ENCODE assay signal across 1 cellular context in the genomic region with DNA sequence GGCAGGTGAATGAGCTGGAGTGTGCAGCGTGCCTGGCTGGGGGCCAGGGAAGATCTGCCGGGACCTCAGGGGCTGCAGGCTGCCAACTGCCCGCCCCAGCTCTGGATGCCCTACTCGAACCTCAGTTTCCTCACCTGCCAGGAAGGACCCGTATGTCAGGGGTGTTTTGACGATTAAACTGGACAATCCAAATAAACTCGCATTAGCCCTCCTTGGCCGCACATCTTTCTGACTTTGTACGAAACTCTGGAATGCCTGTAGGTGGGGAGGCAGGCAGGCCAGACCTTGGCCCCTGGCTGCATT.
TF ChIP-seq lines count a peak whose summit lies in the region.

No MANE protein-coding gene starts in this region.

TF ChIP-seq in HCT116, 20 proteins besides CTCF, POLR2A, EP300 and RAD21 (continued from another document):
- TF ChIP-seq, protein P1, sequence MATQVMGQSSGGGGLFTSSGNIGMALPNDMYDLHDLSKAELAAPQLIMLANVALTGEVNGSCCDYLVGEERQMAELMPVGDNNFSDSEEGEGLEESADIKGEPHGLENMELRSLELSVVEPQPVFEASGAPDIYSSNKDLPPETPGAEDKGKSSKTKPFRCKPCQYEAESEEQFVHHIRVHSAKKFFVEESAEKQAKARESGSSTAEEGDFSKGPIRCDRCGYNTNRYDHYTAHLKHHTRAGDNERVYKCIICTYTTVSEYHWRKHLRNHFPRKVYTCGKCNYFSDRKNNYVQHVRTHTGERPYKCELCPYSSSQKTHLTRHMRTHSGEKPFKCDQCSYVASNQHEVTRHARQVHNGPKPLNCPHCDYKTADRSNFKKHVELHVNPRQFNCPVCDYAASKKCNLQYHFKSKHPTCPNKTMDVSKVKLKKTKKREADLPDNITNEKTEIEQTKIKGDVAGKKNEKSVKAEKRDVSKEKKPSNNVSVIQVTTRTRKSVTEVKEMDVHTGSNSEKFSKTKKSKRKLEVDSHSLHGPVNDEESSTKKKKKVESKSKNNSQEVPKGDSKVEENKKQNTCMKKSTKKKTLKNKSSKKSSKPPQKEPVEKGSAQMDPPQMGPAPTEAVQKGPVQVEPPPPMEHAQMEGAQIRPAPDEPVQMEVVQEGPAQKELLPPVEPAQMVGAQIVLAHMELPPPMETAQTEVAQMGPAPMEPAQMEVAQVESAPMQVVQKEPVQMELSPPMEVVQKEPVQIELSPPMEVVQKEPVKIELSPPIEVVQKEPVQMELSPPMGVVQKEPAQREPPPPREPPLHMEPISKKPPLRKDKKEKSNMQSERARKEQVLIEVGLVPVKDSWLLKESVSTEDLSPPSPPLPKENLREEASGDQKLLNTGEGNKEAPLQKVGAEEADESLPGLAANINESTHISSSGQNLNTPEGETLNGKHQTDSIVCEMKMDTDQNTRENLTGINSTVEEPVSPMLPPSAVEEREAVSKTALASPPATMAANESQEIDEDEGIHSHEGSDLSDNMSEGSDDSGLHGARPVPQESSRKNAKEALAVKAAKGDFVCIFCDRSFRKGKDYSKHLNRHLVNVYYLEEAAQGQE (IDR thresholded peaks at IDR 0.05; ENCODE audit: low read depth), result no peak
- TF ChIP-seq SRF (IDR thresholded peaks at IDR 0.05; ENCODE audit: low read depth), result no peak
- no peak for TF ChIP-seq SP1 (IDR thresholded peaks at IDR 0.05; ENCODE audit: low read depth)
- TF ChIP-seq ELF1 (IDR thresholded peaks at IDR 0.05; ENCODE audit: borderline replicate concordance, low read depth), result no peak
- no peak for TF ChIP-seq JUND (IDR thresholded peaks at IDR 0.05)
